Comparison of ENCODE assay signal across 1 cellular context in the genomic region with DNA sequence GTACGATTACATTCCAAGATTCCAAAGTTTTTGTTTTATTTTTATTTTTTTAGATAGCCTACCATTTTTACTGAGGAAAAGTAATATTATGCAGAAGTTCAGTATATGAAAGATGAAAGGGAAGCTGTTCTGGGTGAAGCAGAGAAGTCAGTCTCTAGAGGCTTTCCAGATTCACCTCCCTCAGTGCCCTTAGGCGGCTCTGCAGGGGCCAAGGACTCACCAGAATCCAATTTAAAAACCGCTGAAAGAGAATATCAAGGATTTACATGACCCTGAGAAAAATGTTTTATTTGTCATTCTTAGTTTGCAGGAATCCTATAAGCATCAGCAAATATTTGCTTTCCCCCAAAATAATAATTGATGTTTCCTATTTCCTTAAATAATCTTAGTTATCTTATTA.
TF ChIP-seq lines count a peak whose summit lies in the region.

No MANE protein-coding gene starts in this region.

TF ChIP-seq in WTC11, 78 proteins besides CTCF, POLR2A, EP300 and RAD21:
- TF ChIP-seq STAT6 (CRISPR knock-in tag; conservative IDR thresholded peaks at IDR 0.05; ENCODE audit: low read depth) (no peak), JUN (CRISPR knock-in tag; IDR thresholded peaks at IDR 0.05) (no peak), RELA (CRISPR knock-in tag; IDR thresholded peaks at IDR 0.05; ENCODE audit: borderline replicate concordance) (no peak)
- TF ChIP-seq, protein P1, sequence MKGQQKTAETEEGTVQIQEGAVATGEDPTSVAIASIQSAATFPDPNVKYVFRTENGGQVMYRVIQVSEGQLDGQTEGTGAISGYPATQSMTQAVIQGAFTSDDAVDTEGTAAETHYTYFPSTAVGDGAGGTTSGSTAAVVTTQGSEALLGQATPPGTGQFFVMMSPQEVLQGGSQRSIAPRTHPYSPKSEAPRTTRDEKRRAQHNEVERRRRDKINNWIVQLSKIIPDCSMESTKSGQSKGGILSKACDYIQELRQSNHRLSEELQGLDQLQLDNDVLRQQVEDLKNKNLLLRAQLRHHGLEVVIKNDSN (CRISPR knock-in tag; IDR thresholded peaks at IDR 0.05) = no peak
